ENCODE assay signal across 14 cellular contexts in the genomic region with DNA sequence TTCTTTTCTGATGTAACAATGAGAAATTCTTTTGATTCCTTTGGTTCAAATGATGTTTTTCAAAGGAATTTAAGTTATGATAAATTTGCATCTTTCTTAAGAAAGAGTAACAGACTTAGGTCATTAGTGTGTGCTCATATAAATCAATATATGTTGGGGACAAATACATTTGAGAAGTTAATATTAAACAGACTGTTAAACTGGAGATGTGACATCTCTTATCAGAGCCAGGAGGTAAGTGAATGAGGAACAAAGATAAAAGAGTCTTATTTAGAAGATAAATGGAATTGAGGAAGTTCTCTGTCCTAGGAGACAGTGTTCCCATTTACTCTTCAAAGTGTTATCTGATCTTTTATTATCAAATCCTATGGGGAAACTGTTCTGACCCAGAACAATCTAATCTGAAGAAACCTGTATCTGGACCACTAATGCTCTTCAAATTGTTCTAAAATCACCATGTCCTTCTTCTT.
A peak's percentile ranks its signal among the peaks of the same experiment; 100 is the strongest.
DNase-seq lines count a peak whose midpoint lies in the region; FAIRE-seq and TF ChIP-seq lines count a peak whose summit lies in the region.
"Had no signal": no experiment of that assay in that cellular context is flagged by ENCODE, and none has a peak within 500 bp of the region (broad histone marks: within the 10 kb centered on the region; RNA-seq: fewer than 3 reads in every experiment).

No MANE protein-coding gene starts in this region.

- dilution Hi-C loops in endothelial cell of umbilical vein (cut with MboI; ENCODE audit: extremely low pct_ligation_motif_present, low sequenced_read_pairs), result no loop called here

- no peaks in the 10 kb centered on the region for H3K79me2 ChIP-seq in endothelial cell of umbilical vein (ENCODE audit: control insufficient read depth, insufficient read depth, low read length)

- peak overlapping the region; percentile 64 for H3K27ac ChIP-seq in endothelial cell of umbilical vein (ENCODE audit: insufficient read depth, low read depth, low read length)

- H4K20me1 ChIP-seq in endothelial cell of umbilical vein (replicated peaks; ENCODE audit: control insufficient read depth, extremely low read depth, insufficient read depth, low read length), result no peaks in the 10 kb centered on the region

- peak overlapping the region; percentile 21 for H3K9ac ChIP-seq in endothelial cell of umbilical vein (replicated peaks; ENCODE audit: extremely low read depth, insufficient read depth, low read length)
- peak overlapping the region; percentile 47 for H3K9ac ChIP-seq in skeletal muscle satellite cell (ENCODE audit: low read depth, low read length)

- H3K4me1 ChIP-seq in endothelial cell of umbilical vein (ENCODE audit: control insufficient read depth, extremely low read depth, insufficient read depth, low read length) (peaks cover 28% of the 10 kb centered on the region), skeletal muscle satellite cell (ENCODE audit: control insufficient read depth, insufficient read depth, low read length) (peaks cover 28% of the 10 kb centered on the region)

- H3K9me3 ChIP-seq in endothelial cell of umbilical vein (replicated peaks; ENCODE audit: control insufficient read depth, insufficient read depth, low read length) (no peaks in the 10 kb centered on the region), skeletal muscle satellite cell (replicated peaks; ENCODE audit: low read length) (no peaks in the 10 kb centered on the region)

- BruUV-seq in endothelial cell of umbilical vein (replicated peaks; lab: Mats Ljungman, UMichigan), result no TSS peak

- CTCF ChIA-PET in endothelial cell of umbilical vein (lab: Charles Lee), result interaction anchor here (1.0 to 1.5 kb wide), 2 partner anchors 9 to 58 kb away, joined by 3 to 4 read pairs; no protein-coding TSS in a partner anchor

- H2AFZ ChIP-seq in endothelial cell of umbilical vein (ENCODE audit: low read depth, low read length), result peak overlapping the region; percentile 36

- no peak overlapping the region for H3K4me3 ChIP-seq in endothelial cell of umbilical vein (replicated peaks in 1 of 3; ENCODE audit: insufficient read depth in 1 of 3, low read depth in 1 of 3, low read length in 3 of 3)
- no peak overlapping the region for H3K4me3 ChIP-seq in skeletal muscle satellite cell (ENCODE audit: low read length)

- H3K36me3 ChIP-seq in endothelial cell of umbilical vein (ENCODE audit: control insufficient read depth in 2 of 2, extremely low read depth in 1 of 2, insufficient read depth in 2 of 2, low read length in 2 of 2) (peaks cover 0 to 4% of the 10 kb centered on the region in 2 experiments), skeletal muscle satellite cell (ENCODE audit: insufficient read depth, low read length) (no peaks in the 10 kb centered on the region)

- no peaks in the 10 kb centered on the region for H3K27me3 ChIP-seq in endothelial cell of umbilical vein (ENCODE audit: control insufficient read depth in 2 of 2, insufficient read depth in 2 of 2, low read length in 2 of 2)
- no peaks in the 10 kb centered on the region for H3K27me3 ChIP-seq in skeletal muscle satellite cell (ENCODE audit: control insufficient read depth, insufficient read depth, low read length)

- H3K9me1 ChIP-seq in endothelial cell of umbilical vein (replicated peaks; ENCODE audit: control insufficient read depth, extremely low read depth, insufficient read depth, low read length), result no peaks in the 10 kb centered on the region

- DNase-seq in HCEC 1CT, result peak; percentile 16
- DNase-seq in OCI-M1 (lab: John Stamatoyannopoulos, UW), result peak; percentile 73
- peak; percentile 54 for DNase-seq in endothelial cell of umbilical vein (ENCODE audit: low read depth, low spot score)
- no peak for DNase-seq in RKO (ENCODE audit: low spot score)
- no peak for DNase-seq in midbrain (lab: John Stamatoyannopoulos, UW)
- DNase-seq in SHP77 treated with DMSO at 0.1 percent for 48 hours (lab: John Stamatoyannopoulos, UW), result no peak
- DNase-seq: CD8-positive, alpha-beta T cell; effector CD4-positive, alpha-beta T cell; H7; naive B cell; NCI-H1417; retina; T-helper 2 cell had no signal

- POLR2A ChIA-PET in endothelial cell of umbilical vein (lab: Charles Lee), result no interaction called here

- TF ChIP-seq CTCF in endothelial cell of umbilical vein (IDR thresholded peaks at IDR 0.05; ENCODE audit: extremely low read depth in 1 of 2, insufficient read depth in 1 of 2, low read depth in 1 of 2, low read length in 2 of 2), result no peak

- H3K4me2 ChIP-seq in endothelial cell of umbilical vein (ENCODE audit: insufficient read depth, low read length) (peak overlapping the region; percentile 44), skeletal muscle satellite cell (ENCODE audit: low read length) (peak overlapping the region; percentile 31)

- intact Hi-C loops in endothelial cell of umbilical vein (cut with micrococcal nuclease), result no loop called here

- no peak for TF ChIP-seq POLR2A in endothelial cell of umbilical vein (IDR thresholded peaks at IDR 0.05; ENCODE audit: low read depth, low read length)

- FAIRE-seq in endothelial cell of umbilical vein (lab: Jason Lieb, UNC), result peak; percentile 83

TF ChIP-seq in endothelial cell of umbilical vein, 7 proteins besides CTCF, POLR2A, EP300 and RAD21:
- no peak for TF ChIP-seq EZH2 (IDR thresholded peaks at IDR 0.05; ENCODE audit: borderline replicate concordance, low read depth, low read length, severe bottlenecking)
- no peak for TF ChIP-seq FOS (IDR thresholded peaks at IDR 0.05; ENCODE audit: borderline replicate concordance, insufficient read depth, low read length)
- no peak for TF ChIP-seq POLR2AphosphoS5 (IDR thresholded peaks at IDR 0.05; ENCODE audit: insufficient read depth, low read depth, low read length)
- TF ChIP-seq JUN (IDR thresholded peaks at IDR 0.05; ENCODE audit: borderline replicate concordance, insufficient read depth, insufficient read length, low read depth), result no peak
- TF ChIP-seq, protein P1, sequence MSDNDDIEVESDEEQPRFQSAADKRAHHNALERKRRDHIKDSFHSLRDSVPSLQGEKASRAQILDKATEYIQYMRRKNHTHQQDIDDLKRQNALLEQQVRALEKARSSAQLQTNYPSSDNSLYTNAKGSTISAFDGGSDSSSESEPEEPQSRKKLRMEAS (IDR thresholded peaks at IDR 0.05; ENCODE audit: insufficient read depth, insufficient read length), result no peak
- no peak for TF ChIP-seq MYC (IDR thresholded peaks at IDR 0.05; ENCODE audit: low read depth, low read length)
- no peak for TF ChIP-seq GATA2 (IDR thresholded peaks at IDR 0.05; ENCODE audit: insufficient read depth, insufficient read length, low read depth, low read length)

Comparison
In these comparisons a context has a peak if more than half of its experiments do, and no peak if none do; other contexts are left out.
1. DNase-seq: peak in HCEC 1CT (single experiment), OCI-M1 (single experiment) and endothelial cell of umbilical vein (single experiment); none in RKO (single experiment), midbrain (single experiment) and SHP77 treated with DMSO at 0.1 percent for 48 hours (single experiment).